ENCODE assay signal across 1 cellular context in genomic region chr6:151389640-151390275, GRCh38.
TF ChIP-seq lines count a peak whose summit lies in the region.

No MANE protein-coding gene starts in this region.

TF ChIP-seq in GM23338, 12 proteins besides CTCF, POLR2A, EP300 and RAD21 (continued from another document):
- TF ChIP-seq ZNF462 (CRISPR knock-in tag; IDR thresholded peaks at IDR 0.05) (no peak), ETS1 (IDR thresholded peaks at IDR 0.05) (0 out of 2 replicates have a peak, but pooled peaks have one; percentile 6), CREB1 (CRISPR knock-in tag; IDR thresholded peaks at IDR 0.05; ENCODE audit: low read depth) (peak; percentile 59), STAT1 (IDR thresholded peaks at IDR 0.05; ENCODE audit: unreplicated experiment) (no peak), EZH2 (IDR thresholded peaks at IDR 0.05; ENCODE audit: low read depth, unreplicated experiment) (no peak)
